Comparison of ENCODE assay signal across 22 cellular contexts in the genomic region with DNA sequence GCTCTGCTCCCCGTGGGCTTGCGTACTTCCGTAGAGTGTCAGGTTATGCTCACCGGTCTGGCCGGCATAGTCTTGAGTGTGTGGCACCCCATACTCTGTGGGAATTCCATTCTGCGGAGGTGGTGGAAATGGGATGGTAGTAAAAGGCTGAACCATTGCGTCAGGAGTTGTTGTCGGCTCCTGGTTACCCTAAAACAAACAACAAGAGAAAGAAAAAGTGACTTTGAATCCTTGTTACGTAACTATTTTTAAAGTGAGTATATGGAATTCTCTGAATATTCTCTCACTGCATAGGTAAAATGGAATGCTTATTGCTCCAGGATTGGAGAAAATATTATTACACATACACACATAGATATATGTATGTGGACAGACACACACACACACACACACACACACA.
"Had no signal": no experiment of that assay in that cellular context is flagged by ENCODE, and none has a peak within 500 bp of the region (broad histone marks: within the 10 kb centered on the region; RNA-seq: fewer than 3 reads in every experiment).

No MANE protein-coding gene starts in this region.

- H3K4me1 ChIP-seq: spleen, suprapubic skin had no signal

- H3K9me3 Mint-ChIP-seq: immature natural killer cell had no signal

- H3K27ac Mint-ChIP-seq: immature natural killer cell; naive thymus-derived CD4-positive, alpha-beta T cell; stimulated activated memory B cell treated with anti-CD40 and anti-IgM and Interleukin-4, amounts not matched to agents 10 μg/mL and 1 μg/mL and 100 μg/mL, for 72 hours; stimulated activated naive CD8-positive, alpha-beta T cell treated with anti-CD3 and anti-CD28 coated beads, Interleukin-15, amount 100 ng/mL, for 72 hours had no signal

- ATAC-seq: left colon; naive thymus-derived CD4-positive, alpha-beta T cell; psoas muscle; right cardiac atrium; stimulated activated memory B cell treated with anti-CD40 and anti-IgM and Interleukin-4, amounts not matched to agents 10 μg/mL and 1 μg/mL and 100 μg/mL, for 72 hours; stimulated activated naive CD8-positive, alpha-beta T cell treated with anti-CD3 and anti-CD28 coated beads, Interleukin-15, amount 100 ng/mL, for 72 hours had no signal

- H3K27me3 ChIP-seq: dorsolateral prefrontal cortex, ovary, spleen, suprapubic skin, transverse colon had no signal

- H3K27ac ChIP-seq: dorsolateral prefrontal cortex, ovary, skin epidermis, spleen, suprapubic skin, transverse colon had no signal

- H3K4me3 ChIP-seq: dorsolateral prefrontal cortex, ovary, psoas muscle, skin epidermis, spleen, suprapubic skin, transverse colon had no signal

- H3K27me3 Mint-ChIP-seq: naive thymus-derived CD4-positive, alpha-beta T cell; stimulated activated naive CD8-positive, alpha-beta T cell treated with anti-CD3 and anti-CD28 coated beads, Interleukin-15, amount 100 ng/mL, for 72 hours had no signal

- DNase-seq: dorsolateral prefrontal cortex; effector CD4-positive, alpha-beta T cell; hypothalamus; immature natural killer cell; islet precursor cell; kidney glomerular epithelial cell; left colon; mesendoderm; midbrain; naive thymus-derived CD4-positive, alpha-beta T cell; occipital lobe; ovary; posterior cingulate gyrus; psoas muscle; right cardiac atrium; spleen; stimulated activated CD4-positive, alpha-beta T cell treated with anti-CD3 and anti-CD28 coated beads, Interleukin-4, amount 100 ng/mL, for 4 hours; stimulated activated naive CD8-positive, alpha-beta T cell treated with anti-CD3 and anti-CD28 coated beads, Interleukin-15, amount 100 ng/mL, for 72 hours; transverse colon had no signal

- H3K9me3 ChIP-seq: ovary, suprapubic skin, transverse colon had no signal

- H3K4me3 Mint-ChIP-seq: immature natural killer cell; naive thymus-derived CD4-positive, alpha-beta T cell; stimulated activated memory B cell treated with anti-CD40 and anti-IgM and Interleukin-4, amounts not matched to agents 10 μg/mL and 1 μg/mL and 100 μg/mL, for 72 hours; stimulated activated naive CD8-positive, alpha-beta T cell treated with anti-CD3 and anti-CD28 coated beads, Interleukin-15, amount 100 ng/mL, for 72 hours had no signal

- H3K4me1 Mint-ChIP-seq: immature natural killer cell; naive thymus-derived CD4-positive, alpha-beta T cell; stimulated activated memory B cell treated with anti-CD40 and anti-IgM and Interleukin-4, amounts not matched to agents 10 μg/mL and 1 μg/mL and 100 μg/mL, for 72 hours; stimulated activated naive CD8-positive, alpha-beta T cell treated with anti-CD3 and anti-CD28 coated beads, Interleukin-15, amount 100 ng/mL, for 72 hours had no signal

- H3K36me3 ChIP-seq: ovary had no signal

- H3K36me3 Mint-ChIP-seq: immature natural killer cell; stimulated activated memory B cell treated with anti-CD40 and anti-IgM and Interleukin-4, amounts not matched to agents 10 μg/mL and 1 μg/mL and 100 μg/mL, for 72 hours had no signal
